25 cellular contexts compared by ENCODE assay signal in genomic region chr7:131649003-131649541, GRCh38.
A peak's percentile ranks its signal among the peaks of the same experiment; 100 is the strongest.
DNase-seq lines count a peak whose midpoint lies in the region; ATAC-seq and TF ChIP-seq lines count a peak whose summit lies in the region.
"Had no signal": no experiment of that assay in that cellular context is flagged by ENCODE, and none has a peak within 500 bp of the region (broad histone marks: within the 10 kb centered on the region; RNA-seq: fewer than 3 reads in every experiment).

No MANE protein-coding gene starts in this region.

- H3K4me3 Mint-ChIP-seq in CD8-positive, alpha-beta T cell: no peak overlapping the region
- H3K4me3 Mint-ChIP-seq: activated CD8-positive, alpha-beta memory T cell treated with anti-CD3 and anti-CD28 coated beads, Interleukin-2, amount 10 ng/mL, durations not matched to agents 7 days and 5 days; CD8-positive, alpha-beta memory T cell; naive B cell; stimulated activated naive CD8-positive, alpha-beta T cell treated with anti-CD3 and anti-CD28 coated beads, Interleukin-15, Interleukin-2, amounts not matched to agents 100 ng/mL and 50 ng/mL, for 24 hours; T-helper 2 cell treated with Interferon-gamma antibody and Interleukin-4, amounts not matched to agents 5 μg/mL and 100 μg/mL, for 36 hours had no signal

- peaks cover 14% of the 10 kb centered on the region for H3K27me3 Mint-ChIP-seq in CD8-positive, alpha-beta T cell (ENCODE audit: low read depth)

- intact Hi-C loops in Right ventricle myocardium superior (cut with DNase I): no loop called here
- intact Hi-C loops in CD8-positive, alpha-beta T cell (cut with DNase I, micrococcal nuclease): no loop called here

- H3K27me3 ChIP-seq in HUES48 (ENCODE audit: control insufficient read depth, insufficient read depth, low read length): no peaks in the 10 kb centered on the region
- no peaks in the 10 kb centered on the region for H3K27me3 ChIP-seq in suprapubic skin
- no peaks in the 10 kb centered on the region for H3K27me3 ChIP-seq in CD8-positive, alpha-beta T cell (ENCODE audit: insufficient read depth, low read length)
- H3K27me3 ChIP-seq: adrenal gland, MG63, vagina had no signal

- H3K9ac ChIP-seq in HUES48 (ENCODE audit: low read depth, low read length): no peak overlapping the region

- no peaks in the 10 kb centered on the region for H3K36me3 ChIP-seq in HUES48 (ENCODE audit: control insufficient read depth, insufficient read depth, low read length)
- no peaks in the 10 kb centered on the region for H3K36me3 ChIP-seq in mesodermal cell (ENCODE audit: control insufficient read depth, insufficient read depth, low read length)
- H3K36me3 ChIP-seq in suprapubic skin: no peaks in the 10 kb centered on the region
- H3K36me3 ChIP-seq in CD8-positive, alpha-beta T cell (ENCODE audit: insufficient read depth, low read length): no peaks in the 10 kb centered on the region
- H3K36me3 ChIP-seq: adrenal gland, MG63, vagina had no signal

- TF ChIP-seq POLR2A in suprapubic skin (IDR thresholded peaks at IDR 0.05) (no peak), erythroblast (IDR thresholded peaks at IDR 0.05; ENCODE audit: low read length) (no peak)

- DNase-seq in Right ventricle myocardium superior (no peak), suprapubic skin (ENCODE audit: low spot score in 2 of 2) (no peak), NOMO-1 (lab: John Stamatoyannopoulos, UW; ENCODE audit: unreplicated experiment in 2 of 2) (no peak), erythroblast (lab: John Stamatoyannopoulos, UW) (no peak), GM13977 (ENCODE audit: low spot score) (no peak)
- no peak for DNase-seq in CD8-positive, alpha-beta T cell
- DNase-seq: activated CD4-positive, alpha-beta T cell treated with anti-CD3 and anti-CD28 coated beads for 1 hour; activated CD8-positive, alpha-beta memory T cell treated with anti-CD3 and anti-CD28 coated beads, Interleukin-2, amount 10 ng/mL, durations not matched to agents 7 days and 5 days; activated effector memory CD4-positive, alpha-beta T cell treated with Interleukin-2 at 50 U/mL for 16 hours; adrenal gland; CD8-positive, alpha-beta memory T cell; central memory CD4-positive, alpha-beta T cell; DND-41; effector CD8-positive, alpha-beta T cell; HCEC 1CT; MG63; naive B cell; NCI-H187 treated with DMSO at 0.1 percent for 48 hours; NCI-H510A had no signal

- in situ Hi-C loops in GM13977 (cut with MboI; ENCODE audit: low pct_unique_long_range_greater_than_20kb, low sequenced_read_pairs, unreplicated experiment): no loop called here

- no peaks in the 10 kb centered on the region for H3K36me3 Mint-ChIP-seq in CD8-positive, alpha-beta T cell
- H3K36me3 Mint-ChIP-seq: activated CD8-positive, alpha-beta memory T cell treated with anti-CD3 and anti-CD28 coated beads, Interleukin-2, amount 10 ng/mL, durations not matched to agents 7 days and 5 days; CD8-positive, alpha-beta memory T cell; naive B cell had no signal

- H3K27ac ChIP-seq in HUES48 (ENCODE audit: low read depth, low read length): peak overlapping the region; percentile 56
- H3K27ac ChIP-seq in mesodermal cell (ENCODE audit: low read depth, low read length, severe bottlenecking): peak overlapping the region; percentile 93
- peak overlapping the region; percentile 75 for H3K27ac ChIP-seq in suprapubic skin
- no peak overlapping the region for H3K27ac ChIP-seq in CD8-positive, alpha-beta T cell (ENCODE audit: low read depth, low read length)
- H3K27ac ChIP-seq: vagina had no signal

- POLR2A ChIA-PET in CD8-positive, alpha-beta T cell (lab: Charles Lee): no interaction called here

- 34 to 63% methylated on average over 3 to 4 of the region's 5 CpGs for WGBS in mesodermal cell (ENCODE audit: insufficient coverage in 2 of 2), 2 experiments
- 47% methylated on average over 5 of the region's 5 CpGs for WGBS in suprapubic skin

- no peak for TF ChIP-seq CTCF in suprapubic skin (IDR thresholded peaks at IDR 0.05)
- no peak for TF ChIP-seq CTCF in CD8-positive, alpha-beta T cell (IDR thresholded peaks at IDR 0.05)
- no peak for TF ChIP-seq CTCF in GM13977 (IDR thresholded peaks at IDR 0.05; ENCODE audit: extremely low read depth, insufficient read depth, missing control alignments)

- no peak overlapping the region for H3K27ac Mint-ChIP-seq in CD8-positive, alpha-beta T cell
- H3K27ac Mint-ChIP-seq: activated CD8-positive, alpha-beta memory T cell treated with anti-CD3 and anti-CD28 coated beads, Interleukin-2, amount 10 ng/mL, durations not matched to agents 7 days and 5 days; naive B cell; stimulated activated naive CD8-positive, alpha-beta T cell treated with anti-CD3 and anti-CD28 coated beads, Interleukin-15, Interleukin-2, amounts not matched to agents 100 ng/mL and 50 ng/mL, for 24 hours; T-helper 2 cell treated with Interferon-gamma antibody and Interleukin-4, amounts not matched to agents 5 μg/mL and 100 μg/mL, for 36 hours had no signal

- ATAC-seq in Right ventricle myocardium superior (ENCODE audit: poor library complexity): peak; percentile 44
- no peak for ATAC-seq in CD8-positive, alpha-beta T cell
- ATAC-seq: activated CD8-positive, alpha-beta memory T cell treated with anti-CD3 and anti-CD28 coated beads, Interleukin-2, amount 10 ng/mL, durations not matched to agents 7 days and 5 days; left lobe of liver had no signal

- H3K9me3 Mint-ChIP-seq in CD8-positive, alpha-beta T cell: no peaks in the 10 kb centered on the region
- H3K9me3 Mint-ChIP-seq: CD8-positive, alpha-beta memory T cell; stimulated activated naive CD8-positive, alpha-beta T cell treated with anti-CD3 and anti-CD28 coated beads, Interleukin-15, Interleukin-2, amounts not matched to agents 100 ng/mL and 50 ng/mL, for 24 hours; T-helper 2 cell treated with Interferon-gamma antibody and Interleukin-4, amounts not matched to agents 5 μg/mL and 100 μg/mL, for 36 hours had no signal

- H3K4me3 ChIP-seq in HUES48 (ENCODE audit: low read depth, low read length): no peak overlapping the region
- H3K4me3 ChIP-seq in mesodermal cell (ENCODE audit: extremely low read depth, insufficient read depth, low read length, poor library complexity, severe bottlenecking): no peak overlapping the region
- H3K4me3 ChIP-seq in suprapubic skin: no peak overlapping the region
- H3K4me3 ChIP-seq in CD8-positive, alpha-beta T cell (ENCODE audit: low read depth, low read length): no peak overlapping the region
- H3K4me3 ChIP-seq: adrenal gland, MG63, vagina had no signal

- TF ChIP-seq EP300 in suprapubic skin (IDR thresholded peaks at IDR 0.05): no peak

- CTCF ChIA-PET in CD8-positive, alpha-beta T cell (lab: Charles Lee): interaction anchor here (0.7 to 2.0 kb wide), 2 partner anchors 10 to 15 kb away, joined by 3 to 4 read pairs; no protein-coding TSS in a partner anchor

- H3K4me1 ChIP-seq in HUES48 (ENCODE audit: control insufficient read depth, insufficient read depth, low read length) (peaks cover 25% of the 10 kb centered on the region), mesodermal cell (ENCODE audit: control insufficient read depth, insufficient read depth, low read length, poor library complexity, severe bottlenecking) (peaks cover 32% of the 10 kb centered on the region), suprapubic skin (peaks cover 5% of the 10 kb centered on the region)
- H3K4me1 ChIP-seq in CD8-positive, alpha-beta T cell (ENCODE audit: insufficient read depth, low read length): no peaks in the 10 kb centered on the region
- H3K4me1 ChIP-seq: adrenal gland had no signal

- H3K9me3 ChIP-seq in HUES48 (ENCODE audit: control insufficient read depth, insufficient read depth, low read length) (no peaks in the 10 kb centered on the region), mesodermal cell (ENCODE audit: control insufficient read depth, low read length) (no peaks in the 10 kb centered on the region), suprapubic skin (no peaks in the 10 kb centered on the region)
- H3K9me3 ChIP-seq in CD8-positive, alpha-beta T cell (ENCODE audit: low read length): no peaks in the 10 kb centered on the region
- H3K9me3 ChIP-seq: adrenal gland, MG63, vagina had no signal

- H3K4me1 Mint-ChIP-seq in CD8-positive, alpha-beta T cell (ENCODE audit: low read depth): no peaks in the 10 kb centered on the region
- H3K4me1 Mint-ChIP-seq: activated CD8-positive, alpha-beta memory T cell treated with anti-CD3 and anti-CD28 coated beads, Interleukin-2, amount 10 ng/mL, durations not matched to agents 7 days and 5 days; CD8-positive, alpha-beta memory T cell had no signal
